In the genomic region with DNA sequence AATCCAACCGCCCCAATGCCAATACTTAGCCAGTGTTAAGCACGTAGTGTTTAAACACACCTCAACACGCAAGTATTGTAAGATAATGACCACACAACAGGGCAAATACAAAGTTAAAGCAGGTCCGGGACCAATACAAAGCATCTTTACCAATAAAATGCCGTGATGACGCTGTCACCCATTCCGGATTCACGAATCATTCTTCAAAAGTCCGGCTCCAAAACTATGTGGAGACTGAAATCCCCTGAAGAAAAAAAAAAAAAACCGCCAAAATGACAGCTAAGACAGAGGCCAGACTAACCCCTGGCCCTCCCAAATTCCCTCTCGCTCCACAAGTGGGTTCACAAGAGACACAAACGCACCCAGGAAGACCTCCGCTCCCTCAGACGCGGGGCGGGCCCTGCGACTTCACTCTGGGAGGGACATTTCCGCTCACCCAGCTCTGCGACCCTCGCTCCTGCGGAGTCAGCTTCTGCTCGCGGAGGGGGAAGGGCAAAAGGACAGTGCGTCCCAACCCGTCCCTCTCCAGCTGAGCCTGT, we compare ENCODE assay signal across 1 cellular context.
TF ChIP-seq lines count a peak whose summit lies in the region.

No MANE protein-coding gene starts in this region.

TF ChIP-seq in HEK293, 187 proteins besides CTCF, POLR2A, EP300 and RAD21 (continued from another document):
- TF ChIP-seq ZBTB21 (tag by site-specific recombination; IDR thresholded peaks at IDR 0.05) (peak; percentile 27; the same call in 1 of the 2 replicates), ZNF670 (tag by site-specific recombination; IDR thresholded peaks at IDR 0.05; ENCODE audit: low read depth) (no peak), ZNF19 (tag by site-specific recombination; IDR thresholded peaks at IDR 0.05; ENCODE audit: low read depth) (no peak), SCRT1 (tag by site-specific recombination; IDR thresholded peaks at IDR 0.05; ENCODE audit: borderline replicate concordance) (peak; percentile 85), ZNF24 (tag by site-specific recombination; IDR thresholded peaks at IDR 0.05) (no peak), SP2 (tag by site-specific recombination; IDR thresholded peaks at IDR 0.05) (peak; percentile 81), ZBTB7A (tag by site-specific recombination; IDR thresholded peaks at IDR 0.05; ENCODE audit: low read depth) (0 out of 2 replicates have a peak, but pooled peaks have one; percentile 56), KLF16 (tag by site-specific recombination; IDR thresholded peaks at IDR 0.05) (peak; percentile 77; the same call in 1 of the 2 replicates)
- TF ChIP-seq, protein P1, sequence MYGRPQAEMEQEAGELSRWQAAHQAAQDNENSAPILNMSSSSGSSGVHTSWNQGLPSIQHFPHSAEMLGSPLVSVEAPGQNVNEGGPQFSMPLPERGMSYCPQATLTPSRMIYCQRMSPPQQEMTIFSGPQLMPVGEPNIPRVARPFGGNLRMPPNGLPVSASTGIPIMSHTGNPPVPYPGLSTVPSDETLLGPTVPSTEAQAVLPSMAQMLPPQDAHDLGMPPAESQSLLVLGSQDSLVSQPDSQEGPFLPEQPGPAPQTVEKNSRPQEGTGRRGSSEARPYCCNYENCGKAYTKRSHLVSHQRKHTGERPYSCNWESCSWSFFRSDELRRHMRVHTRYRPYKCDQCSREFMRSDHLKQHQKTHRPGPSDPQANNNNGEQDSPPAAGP (tag by site-specific recombination; IDR thresholded peaks at IDR 0.05) = peak; percentile 42; the same call in 1 of the 2 replicates
